In genomic region chr17:8079291-8080207, GRCh38 we compare ENCODE assay signal across 8 cellular contexts. TPM values are rescaled to one million over a fixed set of nuclear protein-coding genes. Genes with fewer than 3 reads are reported as not detected.
DNase-seq lines count a peak whose midpoint lies in the region; TF ChIP-seq lines count a peak whose summit lies in the region.

No MANE protein-coding gene starts in this region.

- peak; percentile 34 for DNase-seq in SIG-M5 treated with dmso at 0.1 percent for 504 hours (lab: John Stamatoyannopoulos, UW; ENCODE audit: unreplicated experiment)
- DNase-seq in SIG-M5 (lab: John Stamatoyannopoulos, UW): no peak
- peak; percentile 58 for DNase-seq in Jurkat, Clone E6-1 (ENCODE audit: low read depth, low spot score)
- DNase-seq in SJCRH30: peak; percentile 49 to 74
- peak; percentile 65 for DNase-seq in activated gamma-delta T cell treated with anti-CD3 and anti-CD28 coated beads, Interleukin-2, amount 50 U/mL, for 16 hours (ENCODE audit: low read depth)
- DNase-seq in globus pallidus (ENCODE audit: low spot score): peak; percentile 48
- peak; percentile 37 for DNase-seq in occipital lobe (lab: John Stamatoyannopoulos, UW)
- DNase-seq in suprapubic skin (ENCODE audit: low spot score in 2 of 2): peak in 1 of 2 donors; percentile 82

- no peaks in the 10 kb centered on the region for H3K9me3 ChIP-seq in SJCRH30 (replicated peaks)
- no peaks in the 10 kb centered on the region for H3K9me3 ChIP-seq in suprapubic skin

- H3K4me1 ChIP-seq in SJCRH30 (no peaks in the 10 kb centered on the region), suprapubic skin (peaks cover 22% of the 10 kb centered on the region)

- H3K27ac ChIP-seq in SJCRH30: no peak overlapping the region
- H3K27ac ChIP-seq in suprapubic skin: no peak overlapping the region

- H3K27me3 ChIP-seq in SJCRH30 (no peaks in the 10 kb centered on the region), suprapubic skin (peaks cover 67% of the 10 kb centered on the region)

- no peak for TF ChIP-seq EP300 in suprapubic skin (IDR thresholded peaks at IDR 0.05)

- H3K4me3 ChIP-seq in Jurkat, Clone E6-1 (ENCODE audit: low read length): peak overlapping the region; percentile 66
- H3K4me3 ChIP-seq in SJCRH30: peak overlapping the region; percentile 37
- peak overlapping the region; percentile 45 for H3K4me3 ChIP-seq in suprapubic skin

- no peaks in the 10 kb centered on the region for H3K36me3 ChIP-seq in SJCRH30
- H3K36me3 ChIP-seq in suprapubic skin: no peaks in the 10 kb centered on the region

- TF ChIP-seq POLR2A in suprapubic skin (IDR thresholded peaks at IDR 0.05): no peak

- peak; percentile 74 to 95 for TF ChIP-seq CTCF in suprapubic skin (IDR thresholded peaks at IDR 0.05)

- 5% methylated on average over 8 of the region's 87 CpGs for WGBS in suprapubic skin

RNA-seq across cellular contexts. Expression of gene ALOX12B, which starts 8.0 kb away (rescaled TPM):
- 1.7 TPM for polyA plus RNA-seq in Jurkat, Clone E6-1 (2012; ENCODE audit: insufficient read depth, insufficient read length)
- not detected in 2 replicates for total RNA-seq in SJCRH30 (2014; rRNA removed; shearing (Covaris generic))
- 1.4 TPM for total RNA-seq in occipital lobe
- 100 to 1,000 TPM in 3 of 4 donors, 10 to 100 TPM in 1; 91.4 to 150 (median 119) TPM for total RNA-seq in suprapubic skin

RNA-seq across cellular contexts. Expression of gene ALOXE3, which starts 38.8 kb away (rescaled TPM):
- 0.38 TPM for polyA plus RNA-seq in Jurkat, Clone E6-1 (2012; ENCODE audit: insufficient read depth, insufficient read length)
- total RNA-seq in SJCRH30 (2014; rRNA removed; shearing (Covaris generic)): not detected in 2 replicates
- total RNA-seq in occipital lobe (0.47 TPM), suprapubic skin (10 to 100 TPM; 44.5 to 95.3 (median 69.9) TPM)

RNA-seq across cellular contexts. Expression of gene ALOX15B, which starts 40.7 kb away (rescaled TPM):
- not detected for polyA plus RNA-seq in Jurkat, Clone E6-1 (2012; ENCODE audit: insufficient read depth, insufficient read length)
- total RNA-seq in SJCRH30 (2014; rRNA removed; shearing (Covaris generic)): not detected in 2 replicates
- total RNA-seq in occipital lobe: 0.16 TPM
- 100 to 1,000 TPM in 1 of 4 donors, 10 to 100 TPM in 3; 44.8 to 156 (median 78.1) TPM for total RNA-seq in suprapubic skin

RNA-seq across cellular contexts. Expression of gene HES7, which starts 44.4 kb away (rescaled TPM):
- 2.3 TPM for polyA plus RNA-seq in Jurkat, Clone E6-1 (2012; ENCODE audit: insufficient read depth, insufficient read length)
- 0.79 and 0.91 TPM in 2 replicates for total RNA-seq in SJCRH30 (2014; rRNA removed; shearing (Covaris generic))
- total RNA-seq in occipital lobe (0.31 TPM), suprapubic skin (not detected)

Comparison
In these comparisons a context has a peak if more than half of its experiments do, and no peak if none do; other contexts are left out.
1. RNA of gene ALOX12B, which starts 8.0 kb away (total RNA-seq): 91.4 to 150 TPM in suprapubic skin; 1.4 TPM in occipital lobe (single experiment) and not detected in SJCRH30; every median in the first group is over 10 times any median in the second.
2. RNA of gene ALOXE3, which starts 38.8 kb away (total RNA-seq): 44.5 to 95.3 TPM in suprapubic skin; 0.47 TPM in occipital lobe (single experiment) and not detected in SJCRH30; every median in the first group is over 10 times any median in the second.
3. RNA of gene ALOX15B, which starts 40.7 kb away (total RNA-seq): 44.8 to 156 TPM in suprapubic skin; 0.16 TPM in occipital lobe (single experiment) and not detected in SJCRH30; every median in the first group is over 10 times any median in the second.
4. Peak in every context shown above with its lines, with median percentiles within 50 percentile points of each other: H3K4me3 ChIP-seq.